Comparison of ENCODE assay signal across 8 cellular contexts in the genomic region with DNA sequence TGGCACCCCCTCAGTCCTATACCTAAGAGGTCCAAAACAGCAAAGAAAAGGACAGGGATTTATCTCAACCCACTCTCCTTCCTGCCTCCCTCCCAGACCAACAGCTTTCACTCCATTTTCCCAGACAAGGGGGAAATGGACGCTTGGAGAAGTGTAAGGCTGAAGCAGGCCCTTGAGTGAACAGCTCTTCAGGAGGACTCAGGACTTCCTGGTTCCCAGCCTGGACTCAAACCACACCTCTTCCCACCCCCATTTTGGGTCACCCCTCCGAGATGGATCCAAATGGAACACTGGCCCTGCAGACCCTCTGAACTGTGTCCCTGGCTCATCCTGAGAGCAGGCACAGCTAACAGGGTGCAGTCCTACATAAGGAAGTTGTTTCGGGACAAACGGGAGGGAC. TPM values are rescaled to one million over a fixed set of nuclear protein-coding genes. Genes with fewer than 3 reads are reported as not detected.
A peak's percentile ranks its signal among the peaks of the same experiment; 100 is the strongest.
DNase-seq lines count a peak whose midpoint lies in the region; ATAC-seq, FAIRE-seq and TF ChIP-seq lines count a peak whose summit lies in the region.

No MANE protein-coding gene starts in this region.

- peaks cover 3% of the 10 kb centered on the region for H3K9me1 ChIP-seq in keratinocyte (ENCODE audit: control insufficient read depth, extremely low read depth, insufficient read depth, low read length)

- no peaks in the 10 kb centered on the region for H3K27me3 ChIP-seq in keratinocyte (ENCODE audit: control insufficient read depth, extremely low read depth, insufficient read depth, low read length)

- no peak for ATAC-seq in activated T-cell treated with anti-CD3 and anti-CD28 coated beads, Interleukin-2, amount 50 U/mL, for 4 hours

- POLR2A ChIA-PET in activated CD4-positive, alpha-beta memory T cell treated with anti-CD3 and anti-CD28 coated beads, Interleukin-2, amount 10 ng/mL, durations not matched to agents 7 days and 5 days (lab: Charles Lee): interaction anchor here (0.8 to 4.2 kb wide), 10 partner anchors 9 to 208 kb away, joined by 3 to 38 read pairs (median 3); partner anchors contain the start of genes ARF3, PRKAG1, RHEBL1 and TUBA1B

- TF ChIP-seq POLR2A in GM12891 (IDR thresholded peaks at IDR 0.05; ENCODE audit: low read depth, low read length): no peak

- no peak for TF ChIP-seq CTCF in keratinocyte (optimal IDR thresholded peaks at IDR 0.05 in 1 of 3, IDR thresholded peaks at IDR 0.05 in 1 of 3, conservative IDR thresholded peaks at IDR 0.05 in 1 of 3; ENCODE audit: extremely low read depth in 1 of 3, insufficient read depth in 2 of 3, low read length in 3 of 3)

- no peak overlapping the region for H2AFZ ChIP-seq in keratinocyte (ENCODE audit: control insufficient read depth, low read length)

- no peaks in the 10 kb centered on the region for H3K9me3 Mint-ChIP-seq in activated T-cell treated with anti-CD3 and anti-CD28 coated beads, Interleukin-2, amount 50 U/mL, for 4 hours
- H3K9me3 Mint-ChIP-seq in activated CD4-positive, alpha-beta memory T cell treated with anti-CD3 and anti-CD28 coated beads, Interleukin-2, amount 10 ng/mL, durations not matched to agents 7 days and 5 days: no peaks in the 10 kb centered on the region

- peaks cover 15% of the 10 kb centered on the region for H3K36me3 Mint-ChIP-seq in activated T-cell treated with anti-CD3 and anti-CD28 coated beads, Interleukin-2, amount 50 U/mL, for 4 hours (ENCODE audit: insufficient read depth)
- peaks cover 49% of the 10 kb centered on the region for H3K36me3 Mint-ChIP-seq in activated CD4-positive, alpha-beta memory T cell treated with anti-CD3 and anti-CD28 coated beads, Interleukin-2, amount 10 ng/mL, durations not matched to agents 7 days and 5 days (ENCODE audit: low read depth)

- H3K4me1 Mint-ChIP-seq in activated T-cell treated with anti-CD3 and anti-CD28 coated beads, Interleukin-2, amount 50 U/mL, for 4 hours (ENCODE audit: low read depth): peaks cover 56% of the 10 kb centered on the region
- peaks cover 52% of the 10 kb centered on the region for H3K4me1 Mint-ChIP-seq in activated CD4-positive, alpha-beta memory T cell treated with anti-CD3 and anti-CD28 coated beads, Interleukin-2, amount 10 ng/mL, durations not matched to agents 7 days and 5 days

- H3K9ac ChIP-seq in keratinocyte (ENCODE audit: control insufficient read depth, extremely low read depth, insufficient read depth, low read length): peak overlapping the region; percentile 97

- no peaks in the 10 kb centered on the region for H3K9me3 ChIP-seq in keratinocyte (ENCODE audit: control insufficient read depth, low read depth, low read length)

- H3K4me3 ChIP-seq in keratinocyte (ENCODE audit: control insufficient read depth in 2 of 3, extremely low read depth in 1 of 3, insufficient read depth in 2 of 3, low read depth in 1 of 3, low read length in 3 of 3): peak overlapping the region; percentile 85 to 98 (median 87)

- H3K4me2 ChIP-seq in keratinocyte (ENCODE audit: control insufficient read depth, extremely low read depth, insufficient read depth, low read depth, low read length): peak overlapping the region; percentile 84

- no peaks in the 10 kb centered on the region for H3K27me3 Mint-ChIP-seq in activated T-cell treated with anti-CD3 and anti-CD28 coated beads, Interleukin-2, amount 50 U/mL, for 4 hours (ENCODE audit: low read depth)
- no peaks in the 10 kb centered on the region for H3K27me3 Mint-ChIP-seq in activated CD4-positive, alpha-beta memory T cell treated with anti-CD3 and anti-CD28 coated beads, Interleukin-2, amount 10 ng/mL, durations not matched to agents 7 days and 5 days

- dilution Hi-C loops in keratinocyte (cut with MboI; ENCODE audit: extremely low pct_ligation_motif_present, low sequenced_read_pairs): no loop called here

- no peak overlapping the region for H3K27ac ChIP-seq in keratinocyte (ENCODE audit: control insufficient read depth, insufficient read depth, low read length)
- H3K27ac ChIP-seq in temporal lobe (ENCODE audit: low read depth, low read length): peak overlapping the region; percentile 5

- CTCF ChIA-PET in activated CD4-positive, alpha-beta memory T cell treated with anti-CD3 and anti-CD28 coated beads, Interleukin-2, amount 10 ng/mL, durations not matched to agents 7 days and 5 days (lab: Charles Lee): interaction anchor here (1.1 to 2.8 kb wide), 7 partner anchors 10 to 77 kb away, joined by 3 to 10 read pairs (median 4); partner anchors contain the start of gene RHEBL1

- FAIRE-seq in keratinocyte (lab: Jason Lieb, UNC) (no peak), GM12891 (lab: Jason Lieb, UNC) (no peak)

- H3K79me2 ChIP-seq in keratinocyte (ENCODE audit: control insufficient read depth, insufficient read depth, low read length): peaks cover 81% of the 10 kb centered on the region

- no peak for DNase-seq in activated T-cell treated with anti-CD3 and anti-CD28 coated beads, Interleukin-2, amount 50 U/mL, for 4 hours
- DNase-seq in activated T-cell treated with anti-CD3 and anti-CD28 coated beads for 4 hours: no peak
- DNase-seq in activated CD4-positive, alpha-beta memory T cell treated with anti-CD3 and anti-CD28 coated beads, Interleukin-2, amount 10 ng/mL, durations not matched to agents 7 days and 5 days: no peak
- no peak for DNase-seq in keratinocyte (ENCODE audit: low read depth, low spot score)
- no peak for DNase-seq in AG08396 (ENCODE audit: low spot score)
- no peak for DNase-seq in activated effector memory CD4-positive, alpha-beta T cell treated with Interleukin-2 at 50 U/mL for 16 hours
- no peak for DNase-seq in GM12891 (ENCODE audit: insufficient read length, low spot score)

- H4K20me1 ChIP-seq in keratinocyte (ENCODE audit: control insufficient read depth, extremely low read depth, insufficient read depth, low read length): peaks cover 29% of the 10 kb centered on the region

- H3K36me3 ChIP-seq in keratinocyte (ENCODE audit: control insufficient read depth in 2 of 2, extremely low read depth in 1 of 2, insufficient read depth in 2 of 2, low read length in 2 of 2): peaks cover 18 to 31% of the 10 kb centered on the region in 2 experiments

- H3K4me1 ChIP-seq in keratinocyte (ENCODE audit: control insufficient read depth, extremely low read depth, insufficient read depth, low read length): peaks cover 28% of the 10 kb centered on the region

- H3K27ac Mint-ChIP-seq in activated CD4-positive, alpha-beta memory T cell treated with anti-CD3 and anti-CD28 coated beads, Interleukin-2, amount 10 ng/mL, durations not matched to agents 7 days and 5 days: peak overlapping the region; percentile 65

- H3K4me3 Mint-ChIP-seq in activated T-cell treated with anti-CD3 and anti-CD28 coated beads, Interleukin-2, amount 50 U/mL, for 4 hours: peak overlapping the region; percentile 90
- H3K4me3 Mint-ChIP-seq in activated CD4-positive, alpha-beta memory T cell treated with anti-CD3 and anti-CD28 coated beads, Interleukin-2, amount 10 ng/mL, durations not matched to agents 7 days and 5 days: peak overlapping the region; percentile 95

RNA-seq across cellular contexts. Expression of gene KMT2D, which starts 2.7 kb away (rescaled TPM):
- 100 to 1,000 TPM; 102 to 106 (median 105) TPM for total RNA-seq in activated T-cell treated with anti-CD3 and anti-CD28 coated beads, Interleukin-2, amount 50 U/mL, for 4 hours
- 10 to 100 TPM; 82.3 to 87.8 TPM for total RNA-seq in activated CD4-positive, alpha-beta memory T cell treated with anti-CD3 and anti-CD28 coated beads, Interleukin-2, amount 10 ng/mL, durations not matched to agents 7 days and 5 days
- 9.3 to 12.1 TPM (median 9.8 TPM) in 3 replicates for polyA plus RNA-seq in keratinocyte
- polyA plus RNA-seq in keratinocyte (2011; ENCODE audit: low read depth): 21.7 TPM
- polyA plus RNA-seq in keratinocyte (2011; cell fraction: cytosol; rRNA removed): 5.0 and 8.0 TPM in 2 replicates
- polyA plus RNA-seq in keratinocyte (2011; cell fraction: nucleus; rRNA removed): 64.9 and 67.1 TPM in 2 replicates
- polyA plus RNA-seq in keratinocyte (2012; ENCODE audit: low replicate concordance): 16.3 and 25.6 TPM in 2 replicates
- 11.6 to 77.1 TPM (median 36.3 TPM) in 3 replicates for polyA minus RNA-seq in keratinocyte
- 18.6 TPM for polyA minus RNA-seq in keratinocyte (2011; cell fraction: cytosol; rRNA and poly(A)+ RNA removed)
- 56.6 and 78.4 TPM in 2 replicates for polyA minus RNA-seq in keratinocyte (2011; cell fraction: nucleus; rRNA and poly(A)+ RNA removed)
- total RNA-seq in temporal lobe: 38.4 TPM
- polyA plus RNA-seq in GM12891 (2012; ENCODE audit: low read depth, missing spikeins): 17.2 TPM

RNA-seq across cellular contexts. Expression of gene RHEBL1, which starts 11.9 kb away (rescaled TPM):
- total RNA-seq in activated T-cell treated with anti-CD3 and anti-CD28 coated beads, Interleukin-2, amount 50 U/mL, for 4 hours: 1 to 10 TPM; 4.5 to 5.2 (median 4.5) TPM
- 10 to 100 TPM; 14.8 to 15.8 TPM for total RNA-seq in activated CD4-positive, alpha-beta memory T cell treated with anti-CD3 and anti-CD28 coated beads, Interleukin-2, amount 10 ng/mL, durations not matched to agents 7 days and 5 days
- 0.31 to 0.63 TPM (median 0.51 TPM) in 3 replicates for polyA plus RNA-seq in keratinocyte
- polyA plus RNA-seq in keratinocyte (2011; ENCODE audit: low read depth): 0.35 TPM
- 0.30 and 0.44 TPM in 2 replicates for polyA plus RNA-seq in keratinocyte (2011; cell fraction: cytosol; rRNA removed)
- polyA plus RNA-seq in keratinocyte (2011; cell fraction: nucleus; rRNA removed): 0.47 and 0.59 TPM in 2 replicates
- 0.55 and 0.86 TPM in 2 replicates for polyA plus RNA-seq in keratinocyte (2012; ENCODE audit: low replicate concordance)
- polyA minus RNA-seq in keratinocyte: 0.16 to 1.0 TPM (median 0.92 TPM) in 3 replicates
- not detected for polyA minus RNA-seq in keratinocyte (2011; cell fraction: cytosol; rRNA and poly(A)+ RNA removed)
- not detected in 2 replicates for polyA minus RNA-seq in keratinocyte (2011; cell fraction: nucleus; rRNA and poly(A)+ RNA removed)
- 0.49 TPM for total RNA-seq in temporal lobe
- polyA plus RNA-seq in GM12891 (2012; ENCODE audit: low read depth, missing spikeins): 6.1 TPM

RNA-seq across cellular contexts. Expression of gene DHH, which starts 36.7 kb away (rescaled TPM):
- under 1 TPM in 1 of 3 donors, not detected in 2; 0.11 TPM for total RNA-seq in activated T-cell treated with anti-CD3 and anti-CD28 coated beads, Interleukin-2, amount 50 U/mL, for 4 hours
- total RNA-seq in activated CD4-positive, alpha-beta memory T cell treated with anti-CD3 and anti-CD28 coated beads, Interleukin-2, amount 10 ng/mL, durations not matched to agents 7 days and 5 days: under 1 TPM; 0.08 to 0.20 TPM
- polyA plus RNA-seq in keratinocyte: not detected in 3 replicates
- not detected for polyA plus RNA-seq in keratinocyte (2011; ENCODE audit: low read depth)
- not detected in 2 replicates for polyA plus RNA-seq in keratinocyte (2011; cell fraction: cytosol; rRNA removed)
- 0.03 TPM in 1 of 2 replicates, not detected in the other for polyA plus RNA-seq in keratinocyte (2011; cell fraction: nucleus; rRNA removed)
- polyA plus RNA-seq in keratinocyte (2012; ENCODE audit: low replicate concordance): 0.06 TPM in 1 of 2 replicates, not detected in the other
- not detected in 3 replicates for polyA minus RNA-seq in keratinocyte
- polyA minus RNA-seq in keratinocyte (2011; cell fraction: cytosol; rRNA and poly(A)+ RNA removed): not detected
- polyA minus RNA-seq in keratinocyte (2011; cell fraction: nucleus; rRNA and poly(A)+ RNA removed): not detected in 2 replicates
- total RNA-seq in temporal lobe: under 0.01 TPM
- polyA plus RNA-seq in GM12891 (2012; ENCODE audit: low read depth, missing spikeins): not detected

RNA-seq across cellular contexts. Expression of gene PRKAG1, which starts 39.3 kb away (rescaled TPM):
- 10 to 100 TPM; 68.1 to 70.6 (median 68.4) TPM for total RNA-seq in activated T-cell treated with anti-CD3 and anti-CD28 coated beads, Interleukin-2, amount 50 U/mL, for 4 hours
- total RNA-seq in activated CD4-positive, alpha-beta memory T cell treated with anti-CD3 and anti-CD28 coated beads, Interleukin-2, amount 10 ng/mL, durations not matched to agents 7 days and 5 days: 10 to 100 TPM; 65.9 to 70.2 TPM
- 105 to 125 TPM (median 123 TPM) in 3 replicates for polyA plus RNA-seq in keratinocyte
- 20.0 TPM for polyA plus RNA-seq in keratinocyte (2011; ENCODE audit: low read depth)
- 88.8 and 167 TPM in 2 replicates for polyA plus RNA-seq in keratinocyte (2011; cell fraction: cytosol; rRNA removed)
- polyA plus RNA-seq in keratinocyte (2011; cell fraction: nucleus; rRNA removed): 91.6 and 94.3 TPM in 2 replicates
- 66.5 and 73.0 TPM in 2 replicates for polyA plus RNA-seq in keratinocyte (2012; ENCODE audit: low replicate concordance)
- 30.5 to 67.9 TPM (median 65.9 TPM) in 3 replicates for polyA minus RNA-seq in keratinocyte
- 27.0 TPM for polyA minus RNA-seq in keratinocyte (2011; cell fraction: cytosol; rRNA and poly(A)+ RNA removed)
- 20.6 and 31.8 TPM in 2 replicates for polyA minus RNA-seq in keratinocyte (2011; cell fraction: nucleus; rRNA and poly(A)+ RNA removed)
- total RNA-seq in temporal lobe: 19.4 TPM
- 49.9 TPM for polyA plus RNA-seq in GM12891 (2012; ENCODE audit: low read depth, missing spikeins)

RNA-seq across cellular contexts. Expression of gene LMBR1L, which starts 52.8 kb away (rescaled TPM):
- 10 to 100 TPM; 27.5 to 35.5 (median 28.8) TPM for total RNA-seq in activated T-cell treated with anti-CD3 and anti-CD28 coated beads, Interleukin-2, amount 50 U/mL, for 4 hours
- 10 to 100 TPM; 82.8 to 85.3 TPM for total RNA-seq in activated CD4-positive, alpha-beta memory T cell treated with anti-CD3 and anti-CD28 coated beads, Interleukin-2, amount 10 ng/mL, durations not matched to agents 7 days and 5 days
- 22.9 to 30.1 TPM (median 28.0 TPM) in 3 replicates for polyA plus RNA-seq in keratinocyte
- polyA plus RNA-seq in keratinocyte (2011; ENCODE audit: low read depth): 9.5 TPM
- polyA plus RNA-seq in keratinocyte (2011; cell fraction: cytosol; rRNA removed): 12.1 and 14.6 TPM in 2 replicates
- polyA plus RNA-seq in keratinocyte (2011; cell fraction: nucleus; rRNA removed): 85.8 and 90.5 TPM in 2 replicates
- polyA plus RNA-seq in keratinocyte (2012; ENCODE audit: low replicate concordance): 18.5 and 27.8 TPM in 2 replicates
- 46.4 to 72.0 TPM (median 51.2 TPM) in 3 replicates for polyA minus RNA-seq in keratinocyte
- polyA minus RNA-seq in keratinocyte (2011; cell fraction: cytosol; rRNA and poly(A)+ RNA removed): 23.4 TPM
- 26.6 and 43.3 TPM in 2 replicates for polyA minus RNA-seq in keratinocyte (2011; cell fraction: nucleus; rRNA and poly(A)+ RNA removed)
- total RNA-seq in temporal lobe: 59.5 TPM
- 21.6 TPM for polyA plus RNA-seq in GM12891 (2012; ENCODE audit: low read depth, missing spikeins)
